In the genomic region with DNA sequence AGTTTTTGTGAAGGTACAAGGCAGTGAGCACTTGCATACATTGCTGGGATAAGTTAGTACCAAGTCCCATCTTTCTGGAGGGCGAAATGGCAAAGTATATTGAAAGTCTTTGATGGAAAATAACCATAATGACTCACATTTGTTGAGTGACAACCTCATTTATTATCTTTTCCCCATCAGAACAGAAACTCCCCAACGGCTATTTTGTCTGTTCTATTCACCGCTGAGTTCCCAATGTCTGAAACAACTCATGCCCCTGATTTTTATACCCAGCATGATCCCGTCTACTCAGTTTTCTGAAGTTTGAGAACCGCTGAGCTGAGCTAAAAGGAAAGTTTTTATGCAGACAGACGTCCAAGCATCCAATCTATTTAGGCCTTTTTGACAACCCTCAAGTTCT, we compare ENCODE assay signal across 1 cellular context.
TF ChIP-seq lines count a peak whose summit lies in the region.

No MANE protein-coding gene starts in this region.

TF ChIP-seq in K562, 482 proteins besides CTCF, POLR2A, EP300 and RAD21 (continues in another document):
- TF ChIP-seq, protein P1, sequence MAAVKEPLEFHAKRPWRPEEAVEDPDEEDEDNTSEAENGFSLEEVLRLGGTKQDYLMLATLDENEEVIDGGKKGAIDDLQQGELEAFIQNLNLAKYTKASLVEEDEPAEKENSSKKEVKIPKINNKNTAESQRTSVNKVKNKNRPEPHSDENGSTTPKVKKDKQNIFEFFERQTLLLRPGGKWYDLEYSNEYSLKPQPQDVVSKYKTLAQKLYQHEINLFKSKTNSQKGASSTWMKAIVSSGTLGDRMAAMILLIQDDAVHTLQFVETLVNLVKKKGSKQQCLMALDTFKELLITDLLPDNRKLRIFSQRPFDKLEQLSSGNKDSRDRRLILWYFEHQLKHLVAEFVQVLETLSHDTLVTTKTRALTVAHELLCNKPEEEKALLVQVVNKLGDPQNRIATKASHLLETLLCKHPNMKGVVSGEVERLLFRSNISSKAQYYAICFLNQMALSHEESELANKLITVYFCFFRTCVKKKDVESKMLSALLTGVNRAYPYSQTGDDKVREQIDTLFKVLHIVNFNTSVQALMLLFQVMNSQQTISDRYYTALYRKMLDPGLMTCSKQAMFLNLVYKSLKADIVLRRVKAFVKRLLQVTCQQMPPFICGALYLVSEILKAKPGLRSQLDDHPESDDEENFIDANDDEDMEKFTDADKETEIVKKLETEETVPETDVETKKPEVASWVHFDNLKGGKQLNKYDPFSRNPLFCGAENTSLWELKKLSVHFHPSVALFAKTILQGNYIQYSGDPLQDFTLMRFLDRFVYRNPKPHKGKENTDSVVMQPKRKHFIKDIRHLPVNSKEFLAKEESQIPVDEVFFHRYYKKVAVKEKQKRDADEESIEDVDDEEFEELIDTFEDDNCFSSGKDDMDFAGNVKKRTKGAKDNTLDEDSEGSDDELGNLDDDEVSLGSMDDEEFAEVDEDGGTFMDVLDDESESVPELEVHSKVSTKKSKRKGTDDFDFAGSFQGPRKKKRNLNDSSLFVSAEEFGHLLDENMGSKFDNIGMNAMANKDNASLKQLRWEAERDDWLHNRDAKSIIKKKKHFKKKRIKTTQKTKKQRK (IDR thresholded peaks at IDR 0.05; ENCODE audit: borderline replicate concordance, low read depth, low read length): no peak
- TF ChIP-seq YY1 (IDR thresholded peaks at IDR 0.05; ENCODE audit: borderline replicate concordance in 1 of 3, control insufficient read depth in 1 of 3, extremely low read depth in 1 of 3, insufficient read depth in 3 of 3, insufficient read length in 1 of 3, insufficient replicate concordance in 2 of 3, low read depth in 1 of 3, low read length in 2 of 3) (no peak), JUND (IDR thresholded peaks at IDR 0.05; ENCODE audit: borderline replicate concordance, low read depth, low read length) (0 out of 2 replicates have a peak, but pooled peaks have one; percentile 28), JUND (tag; IDR thresholded peaks at IDR 0.05; ENCODE audit: borderline replicate concordance, low read depth, low read length) (peak; percentile 14; the same call in 1 of the 3 replicates), ZNF232 (CRISPR knock-in tag; IDR thresholded peaks at IDR 0.05) (no peak), RBM17 (IDR thresholded peaks at IDR 0.05; ENCODE audit: borderline replicate concordance, low read depth, low read length) (no peak), HDAC3 (IDR thresholded peaks at IDR 0.05; ENCODE audit: borderline replicate concordance, partially characterized antibody) (no peak), NUFIP1 (IDR thresholded peaks at IDR 0.05; ENCODE audit: partially characterized antibody) (no peak)
- TF ChIP-seq, protein P2, sequence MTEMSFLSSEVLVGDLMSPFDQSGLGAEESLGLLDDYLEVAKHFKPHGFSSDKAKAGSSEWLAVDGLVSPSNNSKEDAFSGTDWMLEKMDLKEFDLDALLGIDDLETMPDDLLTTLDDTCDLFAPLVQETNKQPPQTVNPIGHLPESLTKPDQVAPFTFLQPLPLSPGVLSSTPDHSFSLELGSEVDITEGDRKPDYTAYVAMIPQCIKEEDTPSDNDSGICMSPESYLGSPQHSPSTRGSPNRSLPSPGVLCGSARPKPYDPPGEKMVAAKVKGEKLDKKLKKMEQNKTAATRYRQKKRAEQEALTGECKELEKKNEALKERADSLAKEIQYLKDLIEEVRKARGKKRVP (CRISPR knock-in tag; IDR thresholded peaks at IDR 0.05): no peak
- TF ChIP-seq, protein P3, sequence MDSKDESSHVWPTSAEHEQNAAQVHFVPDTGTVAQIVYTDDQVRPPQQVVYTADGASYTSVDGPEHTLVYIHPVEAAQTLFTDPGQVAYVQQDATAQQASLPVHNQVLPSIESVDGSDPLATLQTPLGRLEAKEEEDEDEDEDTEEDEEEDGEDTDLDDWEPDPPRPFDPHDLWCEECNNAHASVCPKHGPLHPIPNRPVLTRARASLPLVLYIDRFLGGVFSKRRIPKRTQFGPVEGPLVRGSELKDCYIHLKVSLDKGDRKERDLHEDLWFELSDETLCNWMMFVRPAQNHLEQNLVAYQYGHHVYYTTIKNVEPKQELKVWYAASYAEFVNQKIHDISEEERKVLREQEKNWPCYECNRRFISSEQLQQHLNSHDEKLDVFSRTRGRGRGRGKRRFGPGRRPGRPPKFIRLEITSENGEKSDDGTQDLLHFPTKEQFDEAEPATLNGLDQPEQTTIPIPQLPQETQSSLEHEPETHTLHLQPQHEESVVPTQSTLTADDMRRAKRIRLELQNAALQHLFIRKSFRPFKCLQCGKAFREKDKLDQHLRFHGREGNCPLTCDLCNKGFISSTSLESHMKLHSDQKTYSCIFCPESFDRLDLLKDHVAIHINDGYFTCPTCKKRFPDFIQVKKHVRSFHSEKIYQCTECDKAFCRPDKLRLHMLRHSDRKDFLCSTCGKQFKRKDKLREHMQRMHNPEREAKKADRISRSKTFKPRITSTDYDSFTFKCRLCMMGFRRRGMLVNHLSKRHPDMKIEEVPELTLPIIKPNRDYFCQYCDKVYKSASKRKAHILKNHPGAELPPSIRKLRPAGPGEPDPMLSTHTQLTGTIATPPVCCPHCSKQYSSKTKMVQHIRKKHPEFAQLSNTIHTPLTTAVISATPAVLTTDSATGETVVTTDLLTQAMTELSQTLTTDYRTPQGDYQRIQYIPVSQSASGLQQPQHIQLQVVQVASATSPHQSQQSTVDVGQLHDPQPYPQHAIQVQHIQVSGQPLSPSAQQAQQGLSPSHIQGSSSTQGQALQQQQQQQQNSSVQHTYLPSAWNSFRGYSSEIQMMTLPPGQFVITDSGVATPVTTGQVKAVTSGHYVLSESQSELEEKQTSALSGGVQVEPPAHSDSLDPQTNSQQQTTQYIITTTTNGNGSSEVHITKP (IDR thresholded peaks at IDR 0.05; ENCODE audit: partially characterized antibody): peak; percentile 13
- TF ChIP-seq, protein P4, sequence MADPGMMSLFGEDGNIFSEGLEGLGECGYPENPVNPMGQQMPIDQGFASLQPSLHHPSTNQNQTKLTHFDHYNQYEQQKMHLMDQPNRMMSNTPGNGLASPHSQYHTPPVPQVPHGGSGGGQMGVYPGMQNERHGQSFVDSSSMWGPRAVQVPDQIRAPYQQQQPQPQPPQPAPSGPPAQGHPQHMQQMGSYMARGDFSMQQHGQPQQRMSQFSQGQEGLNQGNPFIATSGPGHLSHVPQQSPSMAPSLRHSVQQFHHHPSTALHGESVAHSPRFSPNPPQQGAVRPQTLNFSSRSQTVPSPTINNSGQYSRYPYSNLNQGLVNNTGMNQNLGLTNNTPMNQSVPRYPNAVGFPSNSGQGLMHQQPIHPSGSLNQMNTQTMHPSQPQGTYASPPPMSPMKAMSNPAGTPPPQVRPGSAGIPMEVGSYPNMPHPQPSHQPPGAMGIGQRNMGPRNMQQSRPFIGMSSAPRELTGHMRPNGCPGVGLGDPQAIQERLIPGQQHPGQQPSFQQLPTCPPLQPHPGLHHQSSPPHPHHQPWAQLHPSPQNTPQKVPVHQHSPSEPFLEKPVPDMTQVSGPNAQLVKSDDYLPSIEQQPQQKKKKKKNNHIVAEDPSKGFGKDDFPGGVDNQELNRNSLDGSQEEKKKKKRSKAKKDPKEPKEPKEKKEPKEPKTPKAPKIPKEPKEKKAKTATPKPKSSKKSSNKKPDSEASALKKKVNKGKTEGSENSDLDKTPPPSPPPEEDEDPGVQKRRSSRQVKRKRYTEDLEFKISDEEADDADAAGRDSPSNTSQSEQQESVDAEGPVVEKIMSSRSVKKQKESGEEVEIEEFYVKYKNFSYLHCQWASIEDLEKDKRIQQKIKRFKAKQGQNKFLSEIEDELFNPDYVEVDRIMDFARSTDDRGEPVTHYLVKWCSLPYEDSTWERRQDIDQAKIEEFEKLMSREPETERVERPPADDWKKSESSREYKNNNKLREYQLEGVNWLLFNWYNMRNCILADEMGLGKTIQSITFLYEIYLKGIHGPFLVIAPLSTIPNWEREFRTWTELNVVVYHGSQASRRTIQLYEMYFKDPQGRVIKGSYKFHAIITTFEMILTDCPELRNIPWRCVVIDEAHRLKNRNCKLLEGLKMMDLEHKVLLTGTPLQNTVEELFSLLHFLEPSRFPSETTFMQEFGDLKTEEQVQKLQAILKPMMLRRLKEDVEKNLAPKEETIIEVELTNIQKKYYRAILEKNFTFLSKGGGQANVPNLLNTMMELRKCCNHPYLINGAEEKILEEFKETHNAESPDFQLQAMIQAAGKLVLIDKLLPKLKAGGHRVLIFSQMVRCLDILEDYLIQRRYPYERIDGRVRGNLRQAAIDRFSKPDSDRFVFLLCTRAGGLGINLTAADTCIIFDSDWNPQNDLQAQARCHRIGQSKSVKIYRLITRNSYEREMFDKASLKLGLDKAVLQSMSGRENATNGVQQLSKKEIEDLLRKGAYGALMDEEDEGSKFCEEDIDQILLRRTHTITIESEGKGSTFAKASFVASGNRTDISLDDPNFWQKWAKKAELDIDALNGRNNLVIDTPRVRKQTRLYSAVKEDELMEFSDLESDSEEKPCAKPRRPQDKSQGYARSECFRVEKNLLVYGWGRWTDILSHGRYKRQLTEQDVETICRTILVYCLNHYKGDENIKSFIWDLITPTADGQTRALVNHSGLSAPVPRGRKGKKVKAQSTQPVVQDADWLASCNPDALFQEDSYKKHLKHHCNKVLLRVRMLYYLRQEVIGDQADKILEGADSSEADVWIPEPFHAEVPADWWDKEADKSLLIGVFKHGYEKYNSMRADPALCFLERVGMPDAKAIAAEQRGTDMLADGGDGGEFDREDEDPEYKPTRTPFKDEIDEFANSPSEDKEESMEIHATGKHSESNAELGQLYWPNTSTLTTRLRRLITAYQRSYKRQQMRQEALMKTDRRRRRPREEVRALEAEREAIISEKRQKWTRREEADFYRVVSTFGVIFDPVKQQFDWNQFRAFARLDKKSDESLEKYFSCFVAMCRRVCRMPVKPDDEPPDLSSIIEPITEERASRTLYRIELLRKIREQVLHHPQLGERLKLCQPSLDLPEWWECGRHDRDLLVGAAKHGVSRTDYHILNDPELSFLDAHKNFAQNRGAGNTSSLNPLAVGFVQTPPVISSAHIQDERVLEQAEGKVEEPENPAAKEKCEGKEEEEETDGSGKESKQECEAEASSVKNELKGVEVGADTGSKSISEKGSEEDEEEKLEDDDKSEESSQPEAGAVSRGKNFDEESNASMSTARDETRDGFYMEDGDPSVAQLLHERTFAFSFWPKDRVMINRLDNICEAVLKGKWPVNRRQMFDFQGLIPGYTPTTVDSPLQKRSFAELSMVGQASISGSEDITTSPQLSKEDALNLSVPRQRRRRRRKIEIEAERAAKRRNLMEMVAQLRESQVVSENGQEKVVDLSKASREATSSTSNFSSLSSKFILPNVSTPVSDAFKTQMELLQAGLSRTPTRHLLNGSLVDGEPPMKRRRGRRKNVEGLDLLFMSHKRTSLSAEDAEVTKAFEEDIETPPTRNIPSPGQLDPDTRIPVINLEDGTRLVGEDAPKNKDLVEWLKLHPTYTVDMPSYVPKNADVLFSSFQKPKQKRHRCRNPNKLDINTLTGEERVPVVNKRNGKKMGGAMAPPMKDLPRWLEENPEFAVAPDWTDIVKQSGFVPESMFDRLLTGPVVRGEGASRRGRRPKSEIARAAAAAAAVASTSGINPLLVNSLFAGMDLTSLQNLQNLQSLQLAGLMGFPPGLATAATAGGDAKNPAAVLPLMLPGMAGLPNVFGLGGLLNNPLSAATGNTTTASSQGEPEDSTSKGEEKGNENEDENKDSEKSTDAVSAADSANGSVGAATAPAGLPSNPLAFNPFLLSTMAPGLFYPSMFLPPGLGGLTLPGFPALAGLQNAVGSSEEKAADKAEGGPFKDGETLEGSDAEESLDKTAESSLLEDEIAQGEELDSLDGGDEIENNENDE (IDR thresholded peaks at IDR 0.05; ENCODE audit: low read depth, low read length): no peak
- TF ChIP-seq, protein P5, sequence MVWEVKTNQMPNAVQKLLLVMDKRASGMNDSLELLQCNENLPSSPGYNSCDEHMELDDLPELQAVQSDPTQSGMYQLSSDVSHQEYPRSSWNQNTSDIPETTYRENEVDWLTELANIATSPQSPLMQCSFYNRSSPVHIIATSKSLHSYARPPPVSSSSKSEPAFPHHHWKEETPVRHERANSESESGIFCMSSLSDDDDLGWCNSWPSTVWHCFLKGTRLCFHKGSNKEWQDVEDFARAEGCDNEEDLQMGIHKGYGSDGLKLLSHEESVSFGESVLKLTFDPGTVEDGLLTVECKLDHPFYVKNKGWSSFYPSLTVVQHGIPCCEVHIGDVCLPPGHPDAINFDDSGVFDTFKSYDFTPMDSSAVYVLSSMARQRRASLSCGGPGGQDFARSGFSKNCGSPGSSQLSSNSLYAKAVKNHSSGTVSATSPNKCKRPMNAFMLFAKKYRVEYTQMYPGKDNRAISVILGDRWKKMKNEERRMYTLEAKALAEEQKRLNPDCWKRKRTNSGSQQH (CRISPR knock-in tag; IDR thresholded peaks at IDR 0.05): no peak
